Comparison of ENCODE assay signal across 10 cellular contexts in genomic region chr11:74004694-74005615, GRCh38. TPM values are rescaled to one million over a fixed set of nuclear protein-coding genes. Genes with fewer than 3 reads are reported as not detected.
DNase-seq lines count a peak whose midpoint lies in the region; ATAC-seq lines count a peak whose summit lies in the region.
"Had no signal": no experiment of that assay in that cellular context is flagged by ENCODE, and none has a peak within 500 bp of the region (broad histone marks: within the 10 kb centered on the region; RNA-seq: fewer than 3 reads in every experiment).

No MANE protein-coding gene starts in this region.

- ATAC-seq in GM18508 (IDR thresholded peaks at IDR 0.05; ENCODE audit: insufficient read depth, unreplicated experiment) (peak; percentile 63), GM18873 (IDR thresholded peaks at IDR 0.05; ENCODE audit: low FRiP score, unreplicated experiment) (no peak)

- peak; percentile 21 to 74 (median 50) for DNase-seq in activated CD4-positive, CD25-positive, alpha-beta regulatory T cell (lab: John Stamatoyannopoulos, UW)
- peak; percentile 57 for DNase-seq in activated naive CD8-positive, alpha-beta T cell treated with anti-CD3 and anti-CD28 coated beads, Interleukin-2, amount 50 U/mL, for 16 hours (ENCODE audit: low read depth, low spot score)
- DNase-seq in stimulated activated CD4-positive, alpha-beta T cell treated with anti-CD3 and anti-CD28 coated beads, Interleukin-2, amount 100 ng/mL, for 4 hours (ENCODE audit: low read depth), result peak; percentile 76
- DNase-seq in retina (no peak), amniotic stem cell (lab: John Stamatoyannopoulos, UW) (no peak), cerebellum (ENCODE audit: low spot score) (no peak)
- DNase-seq: H9, NCI-H2171 treated with DMSO at 0.1 percent for 48 hours had no signal

RNA-seq across cellular contexts. Expression of gene UCP3, which starts 3.9 kb away (rescaled TPM):
- total RNA-seq in cerebellum, result 3.5 TPM

RNA-seq across cellular contexts. Expression of gene UCP2, which starts 22.3 kb away (rescaled TPM):
- total RNA-seq in cerebellum, result 10.5 TPM

RNA-seq across cellular contexts. Expression of gene DNAJB13, which starts 54.1 kb away (rescaled TPM):
- total RNA-seq in cerebellum, result 0.27 TPM
- total RNA-seq: H9 had no signal

Comparison
In these comparisons a context has a peak if more than half of its experiments do, and no peak if none do; other contexts are left out.
1. DNase-seq: peak in activated CD4-positive, CD25-positive, alpha-beta regulatory T cell (4 of 4), activated naive CD8-positive, alpha-beta T cell treated with anti-CD3 and anti-CD28 coated beads, Interleukin-2, amount 50 U/mL, for 16 hours (single experiment) and stimulated activated CD4-positive, alpha-beta T cell treated with anti-CD3 and anti-CD28 coated beads, Interleukin-2, amount 100 ng/mL, for 4 hours (single experiment); none in retina (single experiment), amniotic stem cell (single experiment) and cerebellum (single experiment).